ENCODE assay signal across 8 cellular contexts in genomic region chr7:5595545-5596045, GRCh38. TPM values are rescaled to one million over a fixed set of nuclear protein-coding genes. Genes with fewer than 3 reads are reported as not detected.
A peak's percentile ranks its signal among the peaks of the same experiment; 100 is the strongest.
DNase-seq lines count a peak whose midpoint lies in the region; ATAC-seq lines count a peak whose summit lies in the region.

No MANE protein-coding gene starts in this region.

- H3K36me3 ChIP-seq in BLaER1 treated with 17β-estradiol and CSF1 and Interleukin-3, amounts not matched to agents 10 nM and 100 nM: peaks cover 0 to 11% (median 0%) of the 10 kb centered on the region in 11 experiments; a peak in 3 of 22 replicates
- peaks cover 12% of the 10 kb centered on the region; the same call in 1 of the 2 replicates for H3K36me3 ChIP-seq in HUES64 (ENCODE audit: insufficient read depth, low read length)
- no peaks in the 10 kb centered on the region for H3K36me3 ChIP-seq in adipocyte (ENCODE audit: control insufficient read depth, insufficient read depth, low read length, severe bottlenecking)
- H3K36me3 ChIP-seq in iPS-20b (ENCODE audit: insufficient read depth, low read depth, low read length): peaks cover 10% of the 10 kb centered on the region
- no peaks in the 10 kb centered on the region for H3K36me3 ChIP-seq in subcutaneous abdominal adipose tissue (ENCODE audit: control insufficient read depth in 5 of 5, insufficient read depth in 5 of 5, low read length in 5 of 5)

- H3K27me3 ChIP-seq in BLaER1 treated with 17β-estradiol and CSF1 and Interleukin-3, amounts not matched to agents 10 nM and 100 nM: peaks cover 27 to 53% (median 47%) of the 10 kb centered on the region in 11 experiments
- H3K27me3 ChIP-seq in HUES64 (ENCODE audit: insufficient read depth, low read length) (peaks cover 19% of the 10 kb centered on the region), adipocyte (replicated peaks; ENCODE audit: control insufficient read depth, insufficient read depth, low read length) (no peaks in the 10 kb centered on the region), iPS-20b (ENCODE audit: insufficient read depth, low read length) (peaks cover 29% of the 10 kb centered on the region), subcutaneous abdominal adipose tissue (ENCODE audit: control insufficient read depth in 5 of 5, insufficient read depth in 4 of 5, low read length in 5 of 5) (peaks cover 6 to 26% (median 22%) of the 10 kb centered on the region in 5 donors)

- peak overlapping the region; percentile 88 to 100 (median 100) for H3K4me2 ChIP-seq in BLaER1 treated with 17β-estradiol and CSF1 and Interleukin-3, amounts not matched to agents 10 nM and 100 nM

- no peak for DNase-seq in adipocyte (ENCODE audit: low read depth)

- WGBS in HUES64: 9% methylated on average over 9 of the region's 9 CpGs

- H3K4me3 ChIP-seq in BLaER1 treated with 17β-estradiol and CSF1 and Interleukin-3, amounts not matched to agents 10 nM and 100 nM: peak overlapping the region; percentile 60 to 84 (median 76)
- H3K4me3 ChIP-seq in HUES64 (ENCODE audit: low read length) (peak overlapping the region; percentile 75), adipocyte (ENCODE audit: low read length) (peak overlapping the region; percentile 89), iPS-20b (ENCODE audit: low read length) (peak overlapping the region; percentile 88), subcutaneous abdominal adipose tissue (ENCODE audit: low read depth in 1 of 5, low read length in 5 of 5) (peak overlapping the region; percentile 51 to 88 (median 66))

- H3K4me1 ChIP-seq in BLaER1 treated with 17β-estradiol and CSF1 and Interleukin-3, amounts not matched to agents 10 nM and 100 nM: peaks cover 71 to 97% (median 85%) of the 10 kb centered on the region in 10 experiments
- H3K4me1 ChIP-seq in HUES64 (ENCODE audit: insufficient read depth, low read length) (peaks cover 40% of the 10 kb centered on the region), adipocyte (ENCODE audit: control insufficient read depth, insufficient read depth, low read length) (peaks cover 43% of the 10 kb centered on the region), iPS-20b (ENCODE audit: insufficient read depth, low read length) (peaks cover 24% of the 10 kb centered on the region), subcutaneous abdominal adipose tissue (ENCODE audit: control insufficient read depth in 5 of 5, insufficient read depth in 5 of 5, low read length in 5 of 5) (peaks cover 2 to 67% (median 64%) of the 10 kb centered on the region in 5 donors)

- ATAC-seq in GM19397 (IDR thresholded peaks at IDR 0.05; ENCODE audit: unreplicated experiment): no peak
- no peak for ATAC-seq in HG03432 (IDR thresholded peaks at IDR 0.05; ENCODE audit: unreplicated experiment)
- no peak for ATAC-seq in HG03159 (IDR thresholded peaks at IDR 0.05; ENCODE audit: unreplicated experiment)

- peak overlapping the region; percentile 74 to 87 (median 85); a peak in 21 of 22 replicates for H3K9ac ChIP-seq in BLaER1 treated with 17β-estradiol and CSF1 and Interleukin-3, amounts not matched to agents 10 nM and 100 nM
- peak overlapping the region; percentile 91 for H3K9ac ChIP-seq in HUES64 (ENCODE audit: low read depth, low read length)
- peak overlapping the region; percentile 80 for H3K9ac ChIP-seq in adipocyte (ENCODE audit: low read length)
- H3K9ac ChIP-seq in iPS-20b (ENCODE audit: low read depth, low read length): peak overlapping the region; percentile 89
- H3K9ac ChIP-seq in subcutaneous abdominal adipose tissue (ENCODE audit: low read length in 5 of 5): peak overlapping the region in 2 of 5 donors; percentile 17 to 61

- no peaks in the 10 kb centered on the region for H3K9me3 ChIP-seq in BLaER1 treated with 17β-estradiol and CSF1 and Interleukin-3, amounts not matched to agents 10 nM and 100 nM (replicated peaks in 1 of 11)
- H3K9me3 ChIP-seq in HUES64 (ENCODE audit: insufficient read depth, low read depth, low read length): no peaks in the 10 kb centered on the region
- H3K9me3 ChIP-seq in adipocyte (ENCODE audit: control insufficient read depth, low read length): no peaks in the 10 kb centered on the region
- no peaks in the 10 kb centered on the region for H3K9me3 ChIP-seq in iPS-20b (ENCODE audit: insufficient read depth, low read depth, low read length)
- H3K9me3 ChIP-seq in subcutaneous abdominal adipose tissue (ENCODE audit: control insufficient read depth in 5 of 5, low read length in 5 of 5): no peaks in the 10 kb centered on the region

- peaks cover 45 to 92% (median 63%) of the 10 kb centered on the region in 11 experiments; a peak in 21 of 22 replicates for H4K20me1 ChIP-seq in BLaER1 treated with 17β-estradiol and CSF1 and Interleukin-3, amounts not matched to agents 10 nM and 100 nM

- H3K27ac ChIP-seq in BLaER1 treated with 17β-estradiol and CSF1 and Interleukin-3, amounts not matched to agents 10 nM and 100 nM: peak overlapping the region in 10 of 11 experiments; percentile 27 to 82 (median 74); a peak in 17 of 22 replicates
- H3K27ac ChIP-seq in HUES64 (ENCODE audit: low read depth, low read length) (peak overlapping the region; percentile 93), iPS-20b (ENCODE audit: low read length) (no peak overlapping the region), subcutaneous abdominal adipose tissue (ENCODE audit: low read depth, low read length) (peak overlapping the region; percentile 79)

RNA-seq across cellular contexts. Expression of gene FSCN1, which starts 3.0 kb away (rescaled TPM):
- 333 TPM for polyA plus RNA-seq in HUES64 (2013, experiment 1 of 2)
- 347 TPM for polyA plus RNA-seq in HUES64 (2013, experiment 2 of 2)
